Comparison of ENCODE assay signal across 9 cellular contexts in the genomic region with DNA sequence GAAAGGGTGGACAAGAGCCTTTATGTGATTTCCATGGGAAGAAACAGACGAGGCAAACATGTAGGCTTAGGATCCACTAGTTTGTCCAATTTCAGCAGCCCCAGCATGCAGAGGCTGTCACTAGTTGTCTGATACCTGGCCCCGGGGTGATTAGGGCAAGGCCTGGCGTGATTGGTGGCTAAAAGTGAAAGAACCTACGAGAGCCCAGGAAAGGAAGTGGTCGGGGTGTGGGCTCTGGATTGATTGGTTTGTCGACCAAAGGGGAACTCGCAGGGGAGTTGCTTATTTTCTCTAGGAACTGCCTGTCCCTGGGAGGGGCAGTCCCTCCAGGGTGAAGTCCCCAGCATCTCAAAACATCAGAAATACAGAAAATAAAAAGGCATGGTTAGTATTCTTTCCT.
DNase-seq lines count a peak whose midpoint lies in the region; ATAC-seq and TF ChIP-seq lines count a peak whose summit lies in the region.
"Had no signal": no experiment of that assay in that cellular context is flagged by ENCODE, and none has a peak within 500 bp of the region (broad histone marks: within the 10 kb centered on the region; RNA-seq: fewer than 3 reads in every experiment).

No MANE protein-coding gene starts in this region.

- ATAC-seq in GM21528 (IDR thresholded peaks at IDR 0.05; ENCODE audit: low FRiP score, unreplicated experiment): peak; percentile 55

- peak; percentile 81 for DNase-seq in Daoy (ENCODE audit: low read depth)
- DNase-seq in activated CD4-positive, alpha-beta memory T cell treated with anti-CD3 and anti-CD28 coated beads, Interleukin-2, amount 10 ng/mL, durations not matched to agents 7 days and 5 days: peak; percentile 65
- DNase-seq in immature natural killer cell: peak; percentile 66 to 75 (median 67)
- DNase-seq in dedifferentiated amniotic fluid mesenchymal stem cell (ENCODE audit: extremely low spot score): no peak
- no peak for DNase-seq in amygdala (lab: John Stamatoyannopoulos, UW)
- DNase-seq in BE2C: no peak

- H4K20me1 ChIP-seq in KMS-11 (ENCODE audit: insufficient read depth): no peaks in the 10 kb centered on the region

- no peak overlapping the region for H3K27ac ChIP-seq in KMS-11
- H3K27ac ChIP-seq: dorsolateral prefrontal cortex had no signal

- no peak overlapping the region for H3K9ac ChIP-seq in KMS-11

- H3K79me2 ChIP-seq in KMS-11 (ENCODE audit: insufficient read depth, low read depth): no peaks in the 10 kb centered on the region

- H3K4me3 ChIP-seq in KMS-11 (IDR thresholded peaks at IDR 0.05; ENCODE audit: insufficient read depth, low read depth, low read length): no peak overlapping the region
- H3K4me3 ChIP-seq in BE2C (ENCODE audit: low read depth, low read length): no peak overlapping the region

- no peaks in the 10 kb centered on the region for H3K36me3 ChIP-seq in KMS-11 (ENCODE audit: insufficient read depth)
- H3K36me3 ChIP-seq in BE2C: no peaks in the 10 kb centered on the region

- peaks cover 1% of the 10 kb centered on the region for H3K27me3 Mint-ChIP-seq in activated CD4-positive, alpha-beta memory T cell treated with anti-CD3 and anti-CD28 coated beads, Interleukin-2, amount 10 ng/mL, durations not matched to agents 7 days and 5 days
- H3K27me3 Mint-ChIP-seq in immature natural killer cell (ENCODE audit: low read depth in 3 of 3): peaks cover 3 to 10% (median 8%) of the 10 kb centered on the region in 3 donors

- peak overlapping the region; percentile 38; the same call in 1 of the 2 replicates for H2AFZ ChIP-seq in KMS-11 (ENCODE audit: low read depth)

- TF ChIP-seq CTCF in KMS-11 (conservative IDR thresholded peaks at IDR 0.05; ENCODE audit: low read depth, low read length) (no peak), BE2C (IDR thresholded peaks at IDR 0.05; ENCODE audit: low read depth, low read length) (no peak)

- H3K27ac Mint-ChIP-seq in activated CD4-positive, alpha-beta memory T cell treated with anti-CD3 and anti-CD28 coated beads, Interleukin-2, amount 10 ng/mL, durations not matched to agents 7 days and 5 days: no peak overlapping the region
- peak overlapping the region; percentile 25 to 91 (median 76) for H3K27ac Mint-ChIP-seq in immature natural killer cell

- CTCF ChIA-PET in activated CD4-positive, alpha-beta memory T cell treated with anti-CD3 and anti-CD28 coated beads, Interleukin-2, amount 10 ng/mL, durations not matched to agents 7 days and 5 days (lab: Charles Lee): no interaction called here

- POLR2A ChIA-PET in activated CD4-positive, alpha-beta memory T cell treated with anti-CD3 and anti-CD28 coated beads, Interleukin-2, amount 10 ng/mL, durations not matched to agents 7 days and 5 days (lab: Charles Lee): no interaction called here

- H3K4me2 ChIP-seq in KMS-11: 0 out of 2 replicates have a peak overlapping the region, but pooled peaks have one; percentile 13

- H3K4me1 Mint-ChIP-seq in activated CD4-positive, alpha-beta memory T cell treated with anti-CD3 and anti-CD28 coated beads, Interleukin-2, amount 10 ng/mL, durations not matched to agents 7 days and 5 days: peaks cover 10% of the 10 kb centered on the region
- peaks cover 10 to 16% of the 10 kb centered on the region in 2 donors for H3K4me1 Mint-ChIP-seq in immature natural killer cell

- no peak overlapping the region for H3K4me3 Mint-ChIP-seq in activated CD4-positive, alpha-beta memory T cell treated with anti-CD3 and anti-CD28 coated beads, Interleukin-2, amount 10 ng/mL, durations not matched to agents 7 days and 5 days
- H3K4me3 Mint-ChIP-seq in immature natural killer cell: peak overlapping the region; percentile 55 to 77 (median 65)

- peaks cover 3% of the 10 kb centered on the region for H3K36me3 Mint-ChIP-seq in activated CD4-positive, alpha-beta memory T cell treated with anti-CD3 and anti-CD28 coated beads, Interleukin-2, amount 10 ng/mL, durations not matched to agents 7 days and 5 days (ENCODE audit: low read depth)
- H3K36me3 Mint-ChIP-seq in immature natural killer cell: peaks cover 0 to 4% (median 0%) of the 10 kb centered on the region in 3 donors

- H3K9me3 Mint-ChIP-seq in activated CD4-positive, alpha-beta memory T cell treated with anti-CD3 and anti-CD28 coated beads, Interleukin-2, amount 10 ng/mL, durations not matched to agents 7 days and 5 days: no peaks in the 10 kb centered on the region
- peaks cover 0 to 1% (median 0%) of the 10 kb centered on the region in 6 donors for H3K9me3 Mint-ChIP-seq in immature natural killer cell

- no peaks in the 10 kb centered on the region for H3K9me3 ChIP-seq in BE2C

- H3K27me3 ChIP-seq in KMS-11 (ENCODE audit: insufficient read depth, low read depth): no peaks in the 10 kb centered on the region
- H3K27me3 ChIP-seq in BE2C: no peaks in the 10 kb centered on the region

- H3K4me1 ChIP-seq in KMS-11 (ENCODE audit: low read depth, poor library complexity, severe bottlenecking) (no peaks in the 10 kb centered on the region), BE2C (no peaks in the 10 kb centered on the region)

Comparison
In these comparisons a context has a peak if more than half of its experiments do, and no peak if none do; other contexts are left out.
1. DNase-seq: peak in Daoy (single experiment), activated CD4-positive, alpha-beta memory T cell treated with anti-CD3 and anti-CD28 coated beads, Interleukin-2, amount 10 ng/mL, durations not matched to agents 7 days and 5 days (single experiment) and immature natural killer cell (3 of 3); none in dedifferentiated amniotic fluid mesenchymal stem cell (single experiment), amygdala (0 of 56) and BE2C (single experiment).